1 cellular context compared by ENCODE assay signal in the genomic region with DNA sequence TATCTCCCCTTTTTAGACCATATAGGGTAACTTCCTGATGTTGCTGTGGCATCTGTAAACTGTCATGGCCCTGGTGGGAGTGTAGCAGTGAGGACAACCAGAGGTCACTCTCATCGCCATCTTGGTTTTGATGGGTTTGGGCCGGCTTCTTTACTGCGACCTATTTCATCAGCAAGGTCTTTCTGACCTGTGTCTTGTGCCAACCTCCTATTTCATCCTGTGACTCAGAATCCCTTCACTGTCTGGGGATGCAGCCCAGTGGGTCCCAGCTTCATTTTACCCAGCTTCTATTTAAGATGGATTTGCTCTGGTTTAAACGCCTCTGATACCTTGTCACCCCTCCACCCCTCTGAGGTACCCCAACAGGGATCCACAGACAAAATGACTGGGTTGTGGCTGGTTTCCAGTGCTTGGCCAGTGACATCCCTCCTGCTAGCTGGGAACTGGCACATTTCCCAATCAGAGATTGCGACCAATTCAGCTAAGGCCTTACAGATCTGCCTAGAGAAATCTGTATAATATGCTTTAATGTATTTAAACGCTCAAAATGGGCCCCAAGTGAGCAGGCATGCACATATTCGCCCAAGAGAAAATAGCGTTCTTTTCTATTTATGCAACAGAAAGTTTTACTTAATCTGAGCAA.
TF ChIP-seq lines count a peak whose summit lies in the region.

No MANE protein-coding gene starts in this region.

TF ChIP-seq in GM23338, 12 proteins besides CTCF, POLR2A, EP300 and RAD21 (continued from another document):
- TF ChIP-seq, protein P1, sequence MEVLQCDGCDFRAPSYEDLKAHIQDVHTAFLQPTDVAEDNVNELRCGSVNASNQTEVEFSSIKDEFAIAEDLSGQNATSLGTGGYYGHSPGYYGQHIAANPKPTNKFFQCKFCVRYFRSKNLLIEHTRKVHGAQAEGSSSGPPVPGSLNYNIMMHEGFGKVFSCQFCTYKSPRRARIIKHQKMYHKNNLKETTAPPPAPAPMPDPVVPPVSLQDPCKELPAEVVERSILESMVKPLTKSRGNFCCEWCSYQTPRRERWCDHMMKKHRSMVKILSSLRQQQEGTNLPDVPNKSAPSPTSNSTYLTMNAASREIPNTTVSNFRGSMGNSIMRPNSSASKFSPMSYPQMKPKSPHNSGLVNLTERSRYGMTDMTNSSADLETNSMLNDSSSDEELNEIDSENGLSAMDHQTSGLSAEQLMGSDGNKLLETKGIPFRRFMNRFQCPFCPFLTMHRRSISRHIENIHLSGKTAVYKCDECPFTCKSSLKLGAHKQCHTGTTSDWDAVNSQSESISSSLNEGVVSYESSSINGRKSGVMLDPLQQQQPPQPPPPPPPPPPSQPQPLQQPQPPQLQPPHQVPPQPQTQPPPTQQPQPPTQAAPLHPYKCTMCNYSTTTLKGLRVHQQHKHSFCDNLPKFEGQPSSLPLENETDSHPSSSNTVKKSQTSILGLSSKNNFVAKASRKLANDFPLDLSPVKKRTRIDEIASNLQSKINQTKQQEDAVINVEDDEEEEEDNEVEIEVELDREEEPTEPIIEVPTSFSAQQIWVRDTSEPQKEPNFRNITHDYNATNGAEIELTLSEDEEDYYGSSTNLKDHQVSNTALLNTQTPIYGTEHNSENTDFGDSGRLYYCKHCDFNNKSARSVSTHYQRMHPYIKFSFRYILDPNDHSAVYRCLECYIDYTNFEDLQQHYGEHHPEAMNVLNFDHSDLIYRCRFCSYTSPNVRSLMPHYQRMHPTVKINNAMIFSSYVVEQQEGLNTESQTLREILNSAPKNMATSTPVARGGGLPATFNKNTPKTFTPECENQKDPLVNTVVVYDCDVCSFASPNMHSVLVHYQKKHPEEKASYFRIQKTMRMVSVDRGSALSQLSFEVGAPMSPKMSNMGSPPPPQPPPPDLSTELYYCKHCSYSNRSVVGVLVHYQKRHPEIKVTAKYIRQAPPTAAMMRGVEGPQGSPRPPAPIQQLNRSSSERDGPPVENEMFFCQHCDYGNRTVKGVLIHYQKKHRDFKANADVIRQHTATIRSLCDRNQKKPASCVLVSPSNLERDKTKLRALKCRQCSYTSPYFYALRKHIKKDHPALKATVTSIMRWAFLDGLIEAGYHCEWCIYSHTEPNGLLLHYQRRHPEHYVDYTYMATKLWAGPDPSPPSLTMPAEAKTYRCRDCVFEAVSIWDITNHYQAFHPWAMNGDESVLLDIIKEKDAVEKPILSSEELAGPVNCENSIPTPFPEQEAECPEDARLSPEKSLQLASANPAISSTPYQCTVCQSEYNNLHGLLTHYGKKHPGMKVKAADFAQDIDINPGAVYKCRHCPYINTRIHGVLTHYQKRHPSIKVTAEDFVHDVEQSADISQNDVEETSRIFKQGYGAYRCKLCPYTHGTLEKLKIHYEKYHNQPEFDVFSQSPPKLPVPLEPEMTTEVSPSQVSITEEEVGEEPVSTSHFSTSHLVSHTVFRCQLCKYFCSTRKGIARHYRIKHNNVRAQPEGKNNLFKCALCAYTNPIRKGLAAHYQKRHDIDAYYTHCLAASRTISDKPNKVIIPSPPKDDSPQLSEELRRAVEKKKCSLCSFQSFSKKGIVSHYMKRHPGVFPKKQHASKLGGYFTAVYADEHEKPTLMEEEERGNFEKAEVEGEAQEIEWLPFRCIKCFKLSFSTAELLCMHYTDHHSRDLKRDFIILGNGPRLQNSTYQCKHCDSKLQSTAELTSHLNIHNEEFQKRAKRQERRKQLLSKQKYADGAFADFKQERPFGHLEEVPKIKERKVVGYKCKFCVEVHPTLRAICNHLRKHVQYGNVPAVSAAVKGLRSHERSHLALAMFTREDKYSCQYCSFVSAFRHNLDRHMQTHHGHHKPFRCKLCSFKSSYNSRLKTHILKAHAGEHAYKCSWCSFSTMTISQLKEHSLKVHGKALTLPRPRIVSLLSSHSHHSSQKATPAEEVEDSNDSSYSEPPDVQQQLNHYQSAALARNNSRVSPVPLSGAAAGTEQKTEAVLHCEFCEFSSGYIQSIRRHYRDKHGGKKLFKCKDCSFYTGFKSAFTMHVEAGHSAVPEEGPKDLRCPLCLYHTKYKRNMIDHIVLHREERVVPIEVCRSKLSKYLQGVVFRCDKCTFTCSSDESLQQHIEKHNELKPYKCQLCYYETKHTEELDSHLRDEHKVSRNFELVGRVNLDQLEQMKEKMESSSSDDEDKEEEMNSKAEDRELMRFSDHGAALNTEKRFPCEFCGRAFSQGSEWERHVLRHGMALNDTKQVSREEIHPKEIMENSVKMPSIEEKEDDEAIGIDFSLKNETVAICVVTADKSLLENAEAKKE (CRISPR knock-in tag; IDR thresholded peaks at IDR 0.05), result no peak
- TF ChIP-seq EZH2 (IDR thresholded peaks at IDR 0.05; ENCODE audit: low read depth, unreplicated experiment), result no peak
- TF ChIP-seq STAT1 (IDR thresholded peaks at IDR 0.05; ENCODE audit: unreplicated experiment), result no peak
- no peak for TF ChIP-seq ZNF331 (CRISPR knock-in tag; IDR thresholded peaks at IDR 0.05; ENCODE audit: low read depth)
- no peak for TF ChIP-seq EZH2phosphoT487 (IDR thresholded peaks at IDR 0.05; ENCODE audit: unreplicated experiment)
- TF ChIP-seq, protein P2, sequence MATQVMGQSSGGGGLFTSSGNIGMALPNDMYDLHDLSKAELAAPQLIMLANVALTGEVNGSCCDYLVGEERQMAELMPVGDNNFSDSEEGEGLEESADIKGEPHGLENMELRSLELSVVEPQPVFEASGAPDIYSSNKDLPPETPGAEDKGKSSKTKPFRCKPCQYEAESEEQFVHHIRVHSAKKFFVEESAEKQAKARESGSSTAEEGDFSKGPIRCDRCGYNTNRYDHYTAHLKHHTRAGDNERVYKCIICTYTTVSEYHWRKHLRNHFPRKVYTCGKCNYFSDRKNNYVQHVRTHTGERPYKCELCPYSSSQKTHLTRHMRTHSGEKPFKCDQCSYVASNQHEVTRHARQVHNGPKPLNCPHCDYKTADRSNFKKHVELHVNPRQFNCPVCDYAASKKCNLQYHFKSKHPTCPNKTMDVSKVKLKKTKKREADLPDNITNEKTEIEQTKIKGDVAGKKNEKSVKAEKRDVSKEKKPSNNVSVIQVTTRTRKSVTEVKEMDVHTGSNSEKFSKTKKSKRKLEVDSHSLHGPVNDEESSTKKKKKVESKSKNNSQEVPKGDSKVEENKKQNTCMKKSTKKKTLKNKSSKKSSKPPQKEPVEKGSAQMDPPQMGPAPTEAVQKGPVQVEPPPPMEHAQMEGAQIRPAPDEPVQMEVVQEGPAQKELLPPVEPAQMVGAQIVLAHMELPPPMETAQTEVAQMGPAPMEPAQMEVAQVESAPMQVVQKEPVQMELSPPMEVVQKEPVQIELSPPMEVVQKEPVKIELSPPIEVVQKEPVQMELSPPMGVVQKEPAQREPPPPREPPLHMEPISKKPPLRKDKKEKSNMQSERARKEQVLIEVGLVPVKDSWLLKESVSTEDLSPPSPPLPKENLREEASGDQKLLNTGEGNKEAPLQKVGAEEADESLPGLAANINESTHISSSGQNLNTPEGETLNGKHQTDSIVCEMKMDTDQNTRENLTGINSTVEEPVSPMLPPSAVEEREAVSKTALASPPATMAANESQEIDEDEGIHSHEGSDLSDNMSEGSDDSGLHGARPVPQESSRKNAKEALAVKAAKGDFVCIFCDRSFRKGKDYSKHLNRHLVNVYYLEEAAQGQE (IDR thresholded peaks at IDR 0.05; ENCODE audit: unreplicated experiment), result no peak
